8 cellular contexts compared by ENCODE assay signal in the genomic region with DNA sequence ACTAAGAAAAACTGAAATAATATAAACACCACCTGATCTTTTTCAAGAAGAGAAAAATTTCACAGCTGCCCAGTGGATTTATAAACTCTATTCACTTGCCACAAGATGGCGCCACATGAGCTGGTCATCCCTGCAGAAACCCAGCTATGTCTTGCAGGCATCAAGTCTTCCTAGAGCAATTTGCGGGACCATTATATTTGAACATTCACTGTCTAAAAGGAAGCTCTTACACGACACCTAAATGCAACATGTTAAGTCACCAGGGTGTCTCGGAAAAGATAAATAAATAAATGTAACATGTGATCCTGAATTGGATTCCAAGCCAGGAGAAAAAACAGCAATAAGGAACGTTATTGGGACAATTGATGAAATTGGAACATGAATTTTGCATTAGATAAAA. TPM values are rescaled to one million over a fixed set of nuclear protein-coding genes. Genes with fewer than 3 reads are reported as not detected.
DNase-seq lines count a peak whose midpoint lies in the region; ATAC-seq, FAIRE-seq and TF ChIP-seq lines count a peak whose summit lies in the region.

No MANE protein-coding gene starts in this region.

- H3K27ac ChIP-seq in RWPE2 (ENCODE audit: poor library complexity, severe bottlenecking), result no peak overlapping the region
- H3K27ac ChIP-seq in pancreas, result no peak overlapping the region
- no peak overlapping the region for H3K27ac ChIP-seq in tibial nerve

- DNase-seq in DMS153 treated with DMSO at 0.1 percent for 48 hours (lab: John Stamatoyannopoulos, UW; ENCODE audit: unreplicated experiment) (peak; percentile 36), LoVo (ENCODE audit: low spot score) (peak; percentile 74), RWPE2 (ENCODE audit: low spot score) (peak; percentile 73), fibroblast of villous mesenchyme (ENCODE audit: low read depth) (peak; percentile 91), pancreas (peak; percentile 56 to 75 (median 70)), tibial nerve (ENCODE audit: low spot score in 2 of 2) (peak in 1 of 2 donors; percentile 59)
- DNase-seq in activated T-helper 1 cell treated with anti-CD3 and anti-CD28 coated beads, Interleukin-2, amount 50 U/mL, for 16 hours (ENCODE audit: low read depth in 1 of 2, low spot score in 1 of 2), result peak; percentile 24 to 48

- FAIRE-seq in pancreas (lab: Jason Lieb, UNC), result peak; percentile 94

- TF ChIP-seq EP300 in tibial nerve (IDR thresholded peaks at IDR 0.05), result no peak

- H3K36me3 ChIP-seq in RWPE2 (ENCODE audit: low read depth), result no peaks in the 10 kb centered on the region
- no peaks in the 10 kb centered on the region for H3K36me3 ChIP-seq in pancreas
- H3K36me3 ChIP-seq in tibial nerve, result no peaks in the 10 kb centered on the region

- H3K4me3 ChIP-seq in RWPE2 (ENCODE audit: severe bottlenecking) (no peak overlapping the region), fibroblast of villous mesenchyme (ENCODE audit: low read depth, low read length) (no peak overlapping the region), pancreas (no peak overlapping the region), tibial nerve (no peak overlapping the region)

- ATAC-seq in RWPE2 (ENCODE audit: low read depth) (peak; percentile 66; the same call in 2 of the 3 replicates), pancreas (peak; percentile 77 to 91 (median 87)), GM19023 (IDR thresholded peaks at IDR 0.05; ENCODE audit: unreplicated experiment) (no peak)

- H3K4me1 ChIP-seq in RWPE2 (ENCODE audit: insufficient read depth, poor library complexity, severe bottlenecking), result peaks cover 11% of the 10 kb centered on the region
- H3K4me1 ChIP-seq in pancreas, result no peaks in the 10 kb centered on the region
- H3K4me1 ChIP-seq in tibial nerve, result no peaks in the 10 kb centered on the region

- 6 to 7% methylated on average over 5 of the region's 5 CpGs for WGBS in pancreas, 2 donors
- WGBS in tibial nerve, 2 donors, result 6 to 7% methylated on average over 5 of the region's 5 CpGs

- TF ChIP-seq POLR2A in tibial nerve (IDR thresholded peaks at IDR 0.05), result no peak

- H3K27me3 ChIP-seq in RWPE2 (ENCODE audit: insufficient read depth, poor library complexity, severe bottlenecking), result no peaks in the 10 kb centered on the region
- H3K27me3 ChIP-seq in pancreas, result no peaks in the 10 kb centered on the region
- H3K27me3 ChIP-seq in tibial nerve, result no peaks in the 10 kb centered on the region

- TF ChIP-seq CTCF in RWPE2 (IDR thresholded peaks at IDR 0.05; ENCODE audit: poor library complexity, severe bottlenecking), result peak; percentile 91
- TF ChIP-seq CTCF in fibroblast of villous mesenchyme (IDR thresholded peaks at IDR 0.05; ENCODE audit: insufficient read depth, low read depth, low read length), result peak; percentile 80
- peak; percentile 26 to 69 (median 65) for TF ChIP-seq CTCF in pancreas (IDR thresholded peaks at IDR 0.05)
- peak; percentile 55 to 74 (median 65) for TF ChIP-seq CTCF in tibial nerve (IDR thresholded peaks at IDR 0.05)

- H3K9me3 ChIP-seq in RWPE2 (ENCODE audit: severe bottlenecking), result no peaks in the 10 kb centered on the region
- H3K9me3 ChIP-seq in pancreas, result no peaks in the 10 kb centered on the region
- H3K9me3 ChIP-seq in tibial nerve, result no peaks in the 10 kb centered on the region

- intact Hi-C loops in pancreas (cut with DNase I), result loop anchor here in 1 of 3 donors (10.0 kb wide), 1 partner anchor 329 kb away; no protein-coding TSS in a partner anchor

RNA-seq across cellular contexts. Expression of gene AKT2, which starts 20.3 kb away (rescaled TPM):
- total RNA-seq in fibroblast of villous mesenchyme (120 and 142 TPM in 2 replicates), pancreas (10 to 100 TPM; 49.2 to 79.3 (median 54.5) TPM), tibial nerve (100 to 1,000 TPM in 3 of 4 donors, 10 to 100 TPM in 1; 93.3 to 161 (median 121) TPM)
- 10 to 100 TPM; 54.8 to 70.1 TPM for polyA plus RNA-seq in pancreas

RNA-seq across cellular contexts. Expression of gene C19orf47, which starts 42.8 kb away (rescaled TPM):
- total RNA-seq in fibroblast of villous mesenchyme, result 11.2 and 11.9 TPM in 2 replicates
- total RNA-seq in pancreas, result 1 to 10 TPM; 3.7 to 6.2 (median 5.4) TPM
- 10 to 100 TPM in 1 of 2 donors, 1 to 10 TPM in 1; 8.7 to 10.0 TPM for polyA plus RNA-seq in pancreas
- 10 to 100 TPM in 3 of 4 donors, 1 to 10 TPM in 1; 4.7 to 27.0 (median 12.8) TPM for total RNA-seq in tibial nerve

RNA-seq across cellular contexts. Expression of gene PLD3, which starts 43.1 kb away (rescaled TPM):
- total RNA-seq in fibroblast of villous mesenchyme (146 and 152 TPM in 2 replicates), pancreas (100 to 1,000 TPM in 3 of 6 donors, 10 to 100 TPM in 3; 87.5 to 123 (median 101) TPM), tibial nerve (100 to 1,000 TPM; 259 to 352 (median 281) TPM)
- 100 to 1,000 TPM; 157 to 208 TPM for polyA plus RNA-seq in pancreas
